Comparison of ENCODE assay signal across 11 cellular contexts in the genomic region with DNA sequence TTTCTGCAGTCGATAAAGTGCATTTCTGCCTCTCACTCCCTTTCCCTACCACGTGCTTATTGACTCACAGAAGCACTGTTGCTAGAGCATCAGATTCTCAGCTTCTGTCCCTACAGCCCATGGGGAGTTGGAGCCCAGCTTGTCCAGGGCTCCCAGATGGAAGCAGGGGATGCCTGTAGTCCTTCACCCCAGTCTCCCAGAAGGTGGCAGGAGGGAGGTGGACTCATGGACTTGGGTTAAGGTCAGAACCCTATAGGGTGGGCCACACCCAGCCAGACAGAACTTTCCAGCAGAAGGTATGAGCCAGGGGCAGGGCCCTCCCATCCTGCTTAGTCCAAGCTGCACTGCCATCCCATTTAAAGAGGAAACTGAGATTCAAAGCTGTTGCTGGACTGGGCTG. TPM values are rescaled to one million over a fixed set of nuclear protein-coding genes. Genes with fewer than 3 reads are reported as not detected.
DNase-seq lines count a peak whose midpoint lies in the region; ATAC-seq and TF ChIP-seq lines count a peak whose summit lies in the region.
"Had no signal": no experiment of that assay in that cellular context is flagged by ENCODE, and none has a peak within 500 bp of the region (broad histone marks: within the 10 kb centered on the region; RNA-seq: fewer than 3 reads in every experiment).

No MANE protein-coding gene starts in this region.

- CTCF ChIA-PET in Calu3 (lab: Charles Lee) = interaction anchor here (1.3 kb wide), 1 partner anchor 67 kb away, joined by 3 read pairs; no protein-coding TSS in a partner anchor

- H3K4me1 ChIP-seq in mesenchymal stem cell (ENCODE audit: control insufficient read depth, insufficient read depth, low read depth, low read length) = peaks cover 32% of the 10 kb centered on the region
- H3K4me1 ChIP-seq in transverse colon = peaks cover 0 to 23% (median 8%) of the 10 kb centered on the region in 4 donors

- H3K27ac ChIP-seq in mesenchymal stem cell (ENCODE audit: low read length, poor library complexity, severe bottlenecking) (no peak overlapping the region), transverse colon (no peak overlapping the region)
- H3K27ac ChIP-seq: psoas muscle, SJCRH30, thyroid gland had no signal

- H3K36me3 Mint-ChIP-seq in Calu3 (ENCODE audit: insufficient read depth, unreplicated experiment) (peaks cover 52% of the 10 kb centered on the region), IgD-negative memory B cell (no peaks in the 10 kb centered on the region)

- H3K4me3 ChIP-seq in choroid plexus epithelial cell (ENCODE audit: low read depth, low read length) = no peak overlapping the region
- no peak overlapping the region for H3K4me3 ChIP-seq in mesenchymal stem cell (ENCODE audit: insufficient read depth in 1 of 2, low read depth in 1 of 2, low read length in 2 of 2)
- no peak overlapping the region for H3K4me3 ChIP-seq in transverse colon
- H3K4me3 ChIP-seq: psoas muscle, SJCRH30, thyroid gland had no signal

- H3K4me2 ChIP-seq in mesenchymal stem cell (ENCODE audit: low read length, poor library complexity, severe bottlenecking) = no peak overlapping the region

- no peak overlapping the region for H3K4me3 Mint-ChIP-seq in Calu3 (ENCODE audit: low read depth, unreplicated experiment)
- H3K4me3 Mint-ChIP-seq in IgD-negative memory B cell = no peak overlapping the region

- in situ Hi-C loops in transverse colon (cut with MboI; ENCODE audit: low pct_ligation_motif_present in 1 of 4, low pct_unique_long_range_greater_than_20kb in 1 of 4, low sequenced_read_pairs in 3 of 4) = loop anchor here in 3 of 4 donors (5.0 to 10.0 kb wide), 3 partner anchors 60 to 73 kb away; a partner anchor contains a TSS

- no peak for TF ChIP-seq EP300 in transverse colon (IDR thresholded peaks at IDR 0.05; ENCODE audit: low read depth)

- peaks cover 39 to 60% of the 10 kb centered on the region in 2 experiments for H3K36me3 ChIP-seq in mesenchymal stem cell (ENCODE audit: control insufficient read depth in 1 of 2, insufficient read depth in 2 of 2, low read depth in 1 of 2, low read length in 2 of 2)
- H3K36me3 ChIP-seq in transverse colon = peaks cover 0 to 27% (median 8%) of the 10 kb centered on the region in 4 donors

- H3K27ac Mint-ChIP-seq in Calu3 (ENCODE audit: unreplicated experiment) = peak overlapping the region; percentile 52
- H3K27ac Mint-ChIP-seq in IgD-negative memory B cell = peak overlapping the region in 2 of 3 donors; percentile 19 to 85

- no peak overlapping the region for H2BK5ac ChIP-seq in mesenchymal stem cell (ENCODE audit: low read depth, low read length, poor library complexity, severe bottlenecking)

- intact Hi-C loops in Calu3 (cut with micrococcal nuclease; ENCODE audit: unreplicated experiment) (no loop called here), transverse colon (cut with DNase I; ENCODE audit: low total_unique reads) (loop anchor here (2.0 to 10.0 kb wide), 2 partner anchors 67 to 153 kb away; a partner anchor contains a TSS)

- H3K27me3 Mint-ChIP-seq in Calu3 (ENCODE audit: unreplicated experiment) (no peaks in the 10 kb centered on the region), IgD-negative memory B cell (no peaks in the 10 kb centered on the region)

- H3K18ac ChIP-seq in mesenchymal stem cell (ENCODE audit: low read depth in 1 of 2, low read length in 2 of 2) = no peak overlapping the region

- H3K23ac ChIP-seq in mesenchymal stem cell (ENCODE audit: low read length in 2 of 2) = no peak overlapping the region

- H2BK120ac ChIP-seq in mesenchymal stem cell (ENCODE audit: low read depth, low read length) = no peak overlapping the region

- H3K9me3 Mint-ChIP-seq in Calu3 (ENCODE audit: low read depth, unreplicated experiment) = no peaks in the 10 kb centered on the region
- H3K9me3 Mint-ChIP-seq in IgD-negative memory B cell = no peaks in the 10 kb centered on the region

- H3K9me3 ChIP-seq in mesenchymal stem cell (ENCODE audit: control insufficient read depth, low read length) (no peaks in the 10 kb centered on the region), transverse colon (no peaks in the 10 kb centered on the region)
- H3K9me3 ChIP-seq: psoas muscle, SJCRH30, thyroid gland had no signal

- ATAC-seq in GM21723 (IDR thresholded peaks at IDR 0.05; ENCODE audit: unreplicated experiment) = no peak
- no peak for ATAC-seq in HG03342 (IDR thresholded peaks at IDR 0.05; ENCODE audit: unreplicated experiment)
- no peak for ATAC-seq in GM18868 (IDR thresholded peaks at IDR 0.05; ENCODE audit: unreplicated experiment)

- H3K14ac ChIP-seq in mesenchymal stem cell (ENCODE audit: low read length in 2 of 2) = no peak overlapping the region

- H3K9ac ChIP-seq in mesenchymal stem cell (ENCODE audit: low read length) = peak overlapping the region; percentile 11

- no peak overlapping the region for H4K91ac ChIP-seq in mesenchymal stem cell (ENCODE audit: low read length)

- no peak overlapping the region for H2AFZ ChIP-seq in mesenchymal stem cell (ENCODE audit: low read depth, low read length)

- no peak overlapping the region for H3K4ac ChIP-seq in mesenchymal stem cell (ENCODE audit: low read depth in 1 of 2, low read length in 2 of 2)

- DNase-seq in Calu3 (no peak), choroid plexus epithelial cell (ENCODE audit: low read depth) (peak; percentile 43), mesenchymal stem cell (no peak), transverse colon (no peak)

- H3K79me1 ChIP-seq in mesenchymal stem cell (replicated peaks; ENCODE audit: low read length, poor library complexity, severe bottlenecking) = no peaks in the 10 kb centered on the region

- no peak overlapping the region for H2AK5ac ChIP-seq in mesenchymal stem cell (ENCODE audit: low read length, severe bottlenecking)

- no peak for TF ChIP-seq POLR2A in transverse colon (IDR thresholded peaks at IDR 0.05)

- H3K4me1 Mint-ChIP-seq in Calu3 (ENCODE audit: low read depth, unreplicated experiment) = peaks cover 8% of the 10 kb centered on the region
- H3K4me1 Mint-ChIP-seq in IgD-negative memory B cell = no peaks in the 10 kb centered on the region

- H2BK15ac ChIP-seq in mesenchymal stem cell (ENCODE audit: low read depth, poor library complexity, severe bottlenecking) = no peak overlapping the region

- TF ChIP-seq CTCF in Calu3 (IDR thresholded peaks at IDR 0.05; ENCODE audit: unreplicated experiment) = no peak
- TF ChIP-seq CTCF in choroid plexus epithelial cell (conservative IDR thresholded peaks at IDR 0.05; ENCODE audit: low read depth, low read length) = peak; percentile 24
- TF ChIP-seq CTCF in transverse colon (IDR thresholded peaks at IDR 0.05) = no peak

- H3K27me3 ChIP-seq in mesenchymal stem cell (ENCODE audit: control insufficient read depth in 1 of 2, insufficient read depth in 1 of 2, low read length in 2 of 2) = peaks cover 0 to 17% of the 10 kb centered on the region in 2 experiments
- H3K27me3 ChIP-seq in transverse colon = no peaks in the 10 kb centered on the region
- H3K27me3 ChIP-seq: SJCRH30, thyroid gland had no signal

- 92% methylated on average over 2 of the region's 2 CpGs for WGBS in mesenchymal stem cell
- 73% methylated on average over 2 of the region's 2 CpGs; no CpG with 5 or more reads in 1 of the 2 donors for WGBS in transverse colon (ENCODE audit: low coverage in 1 of 2), 2 donors

- no peak overlapping the region for H4K8ac ChIP-seq in mesenchymal stem cell (ENCODE audit: low read length)

- BruUV-seq in Calu3 (replicated peaks; lab: Mats Ljungman, UMichigan) = no TSS peak

- H2BK12ac ChIP-seq in mesenchymal stem cell (ENCODE audit: low read length in 2 of 2) = peak overlapping the region in 1 of 2 experiments; percentile 22

RNA-seq across cellular contexts. Expression of a gene that starts 33.1 kb away (rescaled TPM):
- total RNA-seq in Calu3 (2022) (1.6 and 1.7 TPM in 2 replicates), transverse colon (10 to 100 TPM in 1 of 4 donors, 1 to 10 TPM in 3; 1.9 to 30.6 (median 3.8) TPM)
- polyA plus RNA-seq in IgD-negative memory B cell = not detected
- polyA plus RNA-seq in mesenchymal stem cell (2013, experiment 1 of 2) = 23.6 TPM
- polyA plus RNA-seq in mesenchymal stem cell (2013, experiment 2 of 2) = 23.0 TPM

RNA-seq across cellular contexts. Expression of a gene that starts 33.4 kb away (rescaled TPM):
- total RNA-seq in Calu3 (2022) = 126 and 128 TPM in 2 replicates
- polyA plus RNA-seq in IgD-negative memory B cell = 47.4 TPM
- 58.5 TPM for polyA plus RNA-seq in mesenchymal stem cell (2013, experiment 1 of 2)
- 54.7 TPM for polyA plus RNA-seq in mesenchymal stem cell (2013, experiment 2 of 2)
- total RNA-seq in transverse colon = 100 to 1,000 TPM; 238 to 391 (median 304) TPM
